Comparison of ENCODE assay signal across 11 cellular contexts in genomic region chr9:107929439-107929838, GRCh38.
A peak's percentile ranks its signal among the peaks of the same experiment; 100 is the strongest.
DNase-seq lines count a peak whose midpoint lies in the region; ATAC-seq and TF ChIP-seq lines count a peak whose summit lies in the region.
"Had no signal": no experiment of that assay in that cellular context is flagged by ENCODE, and none has a peak within 500 bp of the region (broad histone marks: within the 10 kb centered on the region; RNA-seq: fewer than 3 reads in every experiment).

No MANE protein-coding gene starts in this region.

- no peaks in the 10 kb centered on the region for H3K36me3 Mint-ChIP-seq in activated naive CD4-positive, alpha-beta T cell treated with anti-CD3 and anti-CD28 coated beads for 36 hours (ENCODE audit: low read depth)
- no peaks in the 10 kb centered on the region for H3K36me3 Mint-ChIP-seq in endothelial cell (ENCODE audit: low read depth, unreplicated experiment)

- no peaks in the 10 kb centered on the region for H3K9me3 ChIP-seq in tibial artery

- H3K27me3 ChIP-seq in brain microvascular endothelial cell (replicated peaks): no peaks in the 10 kb centered on the region
- no peaks in the 10 kb centered on the region for H3K27me3 ChIP-seq in tibial artery

- CTCF ChIA-PET in activated naive CD4-positive, alpha-beta T cell treated with anti-CD3 and anti-CD28 coated beads for 36 hours (lab: Charles Lee): no interaction called here

- H3K27ac ChIP-seq in brain microvascular endothelial cell (no peak overlapping the region), tibial artery (no peak overlapping the region)

- no peak for TF ChIP-seq CTCF in brain microvascular endothelial cell (IDR thresholded peaks at IDR 0.05; ENCODE audit: low read depth, low read length, missing control alignments)
- TF ChIP-seq CTCF in tibial artery (IDR thresholded peaks at IDR 0.05): no peak
- TF ChIP-seq CTCF in endothelial cell (IDR thresholded peaks at IDR 0.05; ENCODE audit: unreplicated experiment): no peak

- H3K4me3 ChIP-seq in brain microvascular endothelial cell (ENCODE audit: low read depth, low read length): no peak overlapping the region
- H3K4me3 ChIP-seq in tibial artery: no peak overlapping the region

- no peaks in the 10 kb centered on the region for H3K9me3 Mint-ChIP-seq in activated naive CD4-positive, alpha-beta T cell treated with anti-CD3 and anti-CD28 coated beads for 36 hours
- H3K9me3 Mint-ChIP-seq in endothelial cell (ENCODE audit: unreplicated experiment): no peaks in the 10 kb centered on the region

- no peak for ATAC-seq in GM18511 (IDR thresholded peaks at IDR 0.05; ENCODE audit: unreplicated experiment)
- ATAC-seq: activated T-helper 17 cell treated with anti-CD3 and anti-CD28 coated beads, Interleukin-2, amount 50 U/mL, for 72 hours had no signal

- DNase-seq in NCI-H1436 (lab: John Stamatoyannopoulos, UW) (peak; percentile 35), NCI-H1436 treated with DMSO at 0.1 percent for 48 hours (lab: John Stamatoyannopoulos, UW) (no peak), brain microvascular endothelial cell (peak; percentile 16), inferior parietal cortex (ENCODE audit: extremely low spot score) (peak; percentile 6), tibial artery (peak; percentile 80 to 81), endothelial cell (ENCODE audit: low spot score) (no peak)
- DNase-seq in activated naive CD4-positive, alpha-beta T cell treated with anti-CD3 and anti-CD28 coated beads for 36 hours: no peak
- DNase-seq: 8988T, NCI-H510A had no signal

- intact Hi-C loops in tibial artery (cut with DNase I; ENCODE audit: low total_unique reads): no loop called here
- intact Hi-C loops in activated naive CD4-positive, alpha-beta T cell treated with anti-CD3 and anti-CD28 coated beads for 36 hours (cut with micrococcal nuclease): no loop called here

- H3K4me1 ChIP-seq in tibial artery: no peaks in the 10 kb centered on the region

- H3K36me3 ChIP-seq in brain microvascular endothelial cell (replicated peaks) (no peaks in the 10 kb centered on the region), tibial artery (no peaks in the 10 kb centered on the region)

- no peaks in the 10 kb centered on the region for H3K4me1 Mint-ChIP-seq in activated naive CD4-positive, alpha-beta T cell treated with anti-CD3 and anti-CD28 coated beads for 36 hours (ENCODE audit: low read depth)
- H3K4me1 Mint-ChIP-seq in endothelial cell (ENCODE audit: unreplicated experiment): no peaks in the 10 kb centered on the region
- H3K4me1 Mint-ChIP-seq: activated T-helper 17 cell treated with anti-CD3 and anti-CD28 coated beads, Interleukin-2, amount 50 U/mL, for 72 hours had no signal

- no peak overlapping the region for H3K4me3 Mint-ChIP-seq in activated naive CD4-positive, alpha-beta T cell treated with anti-CD3 and anti-CD28 coated beads for 36 hours
- H3K4me3 Mint-ChIP-seq in endothelial cell (ENCODE audit: unreplicated experiment): no peak overlapping the region
- H3K4me3 Mint-ChIP-seq: activated T-helper 17 cell treated with anti-CD3 and anti-CD28 coated beads, Interleukin-2, amount 50 U/mL, for 72 hours had no signal

- no peak overlapping the region for H3K27ac Mint-ChIP-seq in activated naive CD4-positive, alpha-beta T cell treated with anti-CD3 and anti-CD28 coated beads for 36 hours
- no peak overlapping the region for H3K27ac Mint-ChIP-seq in endothelial cell (ENCODE audit: unreplicated experiment)
- H3K27ac Mint-ChIP-seq: activated T-helper 17 cell treated with anti-CD3 and anti-CD28 coated beads, Interleukin-2, amount 50 U/mL, for 72 hours had no signal

- in situ Hi-C loops in brain microvascular endothelial cell (cut with HindIII; ENCODE audit: low pct_ligation_motif_present, low sequenced_read_pairs): no loop called here

- H3K27me3 Mint-ChIP-seq in activated naive CD4-positive, alpha-beta T cell treated with anti-CD3 and anti-CD28 coated beads for 36 hours (ENCODE audit: low read depth): no peaks in the 10 kb centered on the region
- no peaks in the 10 kb centered on the region for H3K27me3 Mint-ChIP-seq in endothelial cell (ENCODE audit: unreplicated experiment)
- H3K27me3 Mint-ChIP-seq: activated T-helper 17 cell treated with anti-CD3 and anti-CD28 coated beads, Interleukin-2, amount 50 U/mL, for 72 hours had no signal

Comparison
In these comparisons a context has a peak if more than half of its experiments do, and no peak if none do; other contexts are left out.
1. DNase-seq: peak in NCI-H1436 (single experiment), brain microvascular endothelial cell (single experiment), inferior parietal cortex (single experiment) and tibial artery (2 of 2); none in NCI-H1436 treated with DMSO at 0.1 percent for 48 hours (single experiment), activated naive CD4-positive, alpha-beta T cell treated with anti-CD3 and anti-CD28 coated beads for 36 hours (single experiment) and endothelial cell (single experiment).